In the genomic region with DNA sequence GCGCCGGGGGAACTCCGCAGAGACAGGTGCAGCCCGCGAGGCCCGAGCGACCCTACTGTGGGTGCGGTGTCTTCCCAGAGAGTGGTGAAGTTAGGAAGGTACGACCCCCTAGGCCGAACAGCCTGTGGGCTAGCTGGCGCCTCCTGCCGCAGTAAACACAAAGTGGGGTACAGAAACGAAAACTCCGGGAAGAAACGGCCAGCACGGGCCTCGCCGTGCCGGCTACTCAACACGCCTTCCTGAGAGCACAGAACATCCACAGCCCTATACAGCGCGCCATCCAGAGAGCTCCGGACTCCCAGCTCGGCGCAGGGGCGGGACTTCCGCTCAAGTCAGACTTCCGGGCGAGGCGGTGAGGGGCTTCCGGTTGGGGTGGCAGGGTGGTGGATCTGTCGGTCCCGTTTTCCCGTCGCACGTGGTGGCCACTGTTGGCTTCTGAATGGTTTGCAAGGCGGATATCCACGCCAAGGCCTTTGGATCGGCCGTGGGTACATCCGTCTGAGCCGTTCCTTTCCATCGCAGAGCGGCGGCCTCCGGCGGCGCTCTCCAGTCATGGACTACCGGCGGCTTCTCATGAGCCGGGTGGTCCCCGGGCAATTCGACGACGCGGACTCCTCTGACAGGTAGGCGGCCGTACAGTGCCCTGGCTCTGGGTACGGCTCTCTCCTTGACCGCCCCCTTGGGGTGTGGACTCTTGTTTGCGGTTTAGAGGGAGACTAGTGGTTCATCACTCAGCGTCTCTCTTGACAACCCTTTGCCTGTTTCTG, we compare ENCODE assay signal across 8 cellular contexts. TPM values are rescaled to one million over a fixed set of nuclear protein-coding genes. Genes with fewer than 3 reads are reported as not detected.
DNase-seq lines count a peak whose midpoint lies in the region; ATAC-seq and TF ChIP-seq lines count a peak whose summit lies in the region.

Gene CAGE1 (minus strand): TSS at position 292 of the 767 bp plus-strand sequence. CDS start 2,569 bp downstream, outside the sequence.
Gene RIOK1 (plus strand): TSS at position 358 of the 767 bp plus-strand sequence. CDS start 195 bp downstream, at position 553.

- TF ChIP-seq POLR2A in GM19099 (IDR thresholded peaks at IDR 0.05; ENCODE audit: extremely low read depth, insufficient read length, low read depth) = peak; percentile 98

- peak; percentile 95 for DNase-seq in Ammon's horn (ENCODE audit: low spot score)
- peak; percentile 85 for DNase-seq in NCI-H446 treated with DMSO at 0.1 percent for 48 hours (lab: John Stamatoyannopoulos, UW)
- DNase-seq in activated CD4-positive, alpha-beta T cell treated with anti-CD3 and anti-CD28 coated beads for 1 hour = peak; percentile 91
- DNase-seq in cerebellum (ENCODE audit: low spot score) = peak; percentile 93
- peak; percentile 88 for DNase-seq in kidney glomerular epithelial cell (lab: John Stamatoyannopoulos, UW)
- DNase-seq in stimulated activated CD4-positive, alpha-beta T cell treated with anti-CD3 and anti-CD28 coated beads, Interleukin-15, amount 100 ng/mL, for 48 hours (ENCODE audit: low read depth in 2 of 2) = peak; percentile 93

- ATAC-seq in HG03378 (IDR thresholded peaks at IDR 0.05; ENCODE audit: unreplicated experiment) = peak; percentile 93

RNA-seq across cellular contexts. Expression of gene CAGE1, which starts in this region (rescaled TPM):
- total RNA-seq in cerebellum = 0.18 TPM

RNA-seq across cellular contexts. Expression of gene RIOK1, which starts in this region (rescaled TPM):
- total RNA-seq in cerebellum = 24.9 TPM

Comparison
In these comparisons a context has a peak if more than half of its experiments do, and no peak if none do; other contexts are left out.
1. Peak in every context shown above with its lines: DNase-seq and ATAC-seq.